Comparison of ENCODE assay signal across 27 cellular contexts in genomic region chr5:135054546-135054945, GRCh38. TPM values are rescaled to one million over a fixed set of nuclear protein-coding genes. Genes with fewer than 3 reads are reported as not detected.
"Had no signal": no experiment of that assay in that cellular context is flagged by ENCODE, and none has a peak within 500 bp of the region (broad histone marks: within the 10 kb centered on the region; RNA-seq: fewer than 3 reads in every experiment).

No MANE protein-coding gene starts in this region.

- H3K4me1 ChIP-seq: gastroesophageal sphincter, right lobe of liver, thyroid gland, upper lobe of right lung had no signal

- H3K27ac ChIP-seq: brain microvascular endothelial cell, gastroesophageal sphincter, right lobe of liver, skin epidermis, thyroid gland, upper lobe of right lung had no signal

- H3K36me3 Mint-ChIP-seq: activated naive CD4-positive, alpha-beta T cell treated with anti-CD3 and anti-CD28 coated beads, Interleukin-2, amount 10 ng/mL, durations not matched to agents 7 days and 5 days; natural killer cell treated with Interleukin-12 subunit alpha and Interleukin-12 subunit beta and Interleukin-15 and Interleukin-18, amount 100 ng/mL, for 72 hours; stimulated activated effector memory CD8-positive, alpha-beta T cell treated with anti-CD3 and anti-CD28 coated beads, Interleukin-12 subunit alpha, Interleukin-12 subunit beta, amount 100 ng/mL, for 72 hours had no signal

- H3K9me3 ChIP-seq: gastroesophageal sphincter, right lobe of liver, stomach, thyroid gland, upper lobe of right lung had no signal

- H3K4me3 Mint-ChIP-seq: activated CD4-positive, alpha-beta T cell treated with anti-CD3 and anti-CD28 coated beads for 36 hours; activated naive CD4-positive, alpha-beta T cell treated with anti-CD3 and anti-CD28 coated beads, Interleukin-2, amount 10 ng/mL, durations not matched to agents 7 days and 5 days; activated naive CD8-positive, alpha-beta T cell treated with anti-CD3 and anti-CD28 coated beads, Interleukin-2, amount 10 ng/mL, durations not matched to agents 7 days and 5 days; activated T-helper 1 cell treated with anti-CD3 and anti-CD28 coated beads, Interleukin-12 subunit alpha, Interleukin-12 subunit beta, Interleukin-2, Interleukin-4 antibody, amounts not matched to agents 30 ng/mL and 10 ng/mL and 1 ng/mL, durations not matched to agents 14 hours and 24 hours and 36 hours; natural killer cell treated with Interleukin-12 subunit alpha and Interleukin-12 subunit beta and Interleukin-15 and Interleukin-18, amount 100 ng/mL, for 72 hours; stimulated activated effector memory CD8-positive, alpha-beta T cell treated with anti-CD3 and anti-CD28 coated beads, Interleukin-12 subunit alpha, Interleukin-12 subunit beta, amount 100 ng/mL, for 72 hours; T-helper 2 cell treated with Interferon-gamma antibody and Interleukin-4, amounts not matched to agents 5 μg/mL and 100 μg/mL, for 36 hours had no signal

- H3K36me3 ChIP-seq: brain microvascular endothelial cell, gastroesophageal sphincter, right lobe of liver, stomach, thyroid gland, upper lobe of right lung had no signal

- H3K9me3 Mint-ChIP-seq: activated naive CD4-positive, alpha-beta T cell treated with anti-CD3 and anti-CD28 coated beads, Interleukin-2, amount 10 ng/mL, durations not matched to agents 7 days and 5 days; activated naive CD8-positive, alpha-beta T cell treated with anti-CD3 and anti-CD28 coated beads, Interleukin-2, amount 10 ng/mL, durations not matched to agents 7 days and 5 days; activated T-helper 1 cell treated with anti-CD3 and anti-CD28 coated beads, Interleukin-12 subunit alpha, Interleukin-12 subunit beta, Interleukin-2, Interleukin-4 antibody, amounts not matched to agents 30 ng/mL and 10 ng/mL and 1 ng/mL, durations not matched to agents 14 hours and 24 hours and 36 hours; natural killer cell treated with Interleukin-12 subunit alpha and Interleukin-12 subunit beta and Interleukin-15 and Interleukin-18, amount 100 ng/mL, for 72 hours; stimulated activated effector memory CD8-positive, alpha-beta T cell treated with anti-CD3 and anti-CD28 coated beads, Interleukin-12 subunit alpha, Interleukin-12 subunit beta, amount 100 ng/mL, for 72 hours; T-helper 2 cell treated with Interferon-gamma antibody and Interleukin-4, amounts not matched to agents 5 μg/mL and 100 μg/mL, for 36 hours had no signal

- DNase-seq: activated CD4-positive, alpha-beta T cell treated with anti-CD3 and anti-CD28 coated beads for 36 hours; activated CD4-positive, CD25-positive, alpha-beta regulatory T cell; activated CD8-positive, alpha-beta memory T cell treated with anti-CD3 and anti-CD28 coated beads, Interleukin-2, amount 50 U/mL, for 4 hours; activated gamma-delta T cell; activated naive CD4-positive, alpha-beta T cell treated with anti-CD3 and anti-CD28 coated beads, Interleukin-2, amount 10 ng/mL, durations not matched to agents 7 days and 5 days; activated naive CD8-positive, alpha-beta T cell treated with anti-CD3 and anti-CD28 coated beads, Interleukin-2, amount 10 ng/mL, durations not matched to agents 7 days and 5 days; activated T-cell treated with anti-CD3 and anti-CD28 coated beads, Interleukin-2, amount 50 U/mL, for 1 hour; amniotic stem cell; brain microvascular endothelial cell; cortex of kidney; hippocampal formation; mesenchymal stem cell; stimulated activated CD4-positive, alpha-beta T cell treated with anti-CD3 and anti-CD28 coated beads, Interleukin-12 subunit alpha, Interleukin-12 subunit beta, amount 100 ng/mL, for 4 hours; stimulated activated CD4-positive, alpha-beta T cell treated with anti-CD3 and anti-CD28 coated beads, Interleukin-4, amount 100 ng/mL, for 24 hours; stomach; T-helper 1 cell; thyroid gland; upper lobe of right lung had no signal

- H3K4me3 ChIP-seq: gastroesophageal sphincter, right lobe of liver, skin epidermis, stomach, thyroid gland, upper lobe of right lung had no signal

- H3K4me1 Mint-ChIP-seq: activated CD4-positive, alpha-beta T cell treated with anti-CD3 and anti-CD28 coated beads for 36 hours; stimulated activated effector memory CD8-positive, alpha-beta T cell treated with anti-CD3 and anti-CD28 coated beads, Interleukin-12 subunit alpha, Interleukin-12 subunit beta, amount 100 ng/mL, for 72 hours had no signal

- H3K27ac Mint-ChIP-seq: activated CD4-positive, alpha-beta T cell treated with anti-CD3 and anti-CD28 coated beads for 36 hours; activated naive CD4-positive, alpha-beta T cell treated with anti-CD3 and anti-CD28 coated beads, Interleukin-2, amount 10 ng/mL, durations not matched to agents 7 days and 5 days; activated naive CD8-positive, alpha-beta T cell treated with anti-CD3 and anti-CD28 coated beads, Interleukin-2, amount 10 ng/mL, durations not matched to agents 7 days and 5 days; activated T-helper 1 cell treated with anti-CD3 and anti-CD28 coated beads, Interleukin-12 subunit alpha, Interleukin-12 subunit beta, Interleukin-2, Interleukin-4 antibody, amounts not matched to agents 30 ng/mL and 10 ng/mL and 1 ng/mL, durations not matched to agents 14 hours and 24 hours and 36 hours; natural killer cell treated with Interleukin-12 subunit alpha and Interleukin-12 subunit beta and Interleukin-15 and Interleukin-18, amount 100 ng/mL, for 72 hours; stimulated activated effector memory CD8-positive, alpha-beta T cell treated with anti-CD3 and anti-CD28 coated beads, Interleukin-12 subunit alpha, Interleukin-12 subunit beta, amount 100 ng/mL, for 72 hours; T-helper 2 cell treated with Interferon-gamma antibody and Interleukin-4, amounts not matched to agents 5 μg/mL and 100 μg/mL, for 36 hours had no signal

- ATAC-seq: activated CD4-positive, alpha-beta T cell treated with anti-CD3 and anti-CD28 coated beads for 36 hours; gastroesophageal sphincter; natural killer cell treated with Interleukin-12 subunit alpha and Interleukin-12 subunit beta and Interleukin-15 and Interleukin-18, amount 100 ng/mL, for 72 hours; right lobe of liver; stimulated activated effector memory CD8-positive, alpha-beta T cell treated with anti-CD3 and anti-CD28 coated beads, Interleukin-12 subunit alpha, Interleukin-12 subunit beta, amount 100 ng/mL, for 72 hours; upper lobe of right lung had no signal

- H3K27me3 ChIP-seq: thyroid gland had no signal

RNA-seq across cellular contexts. Expression of gene PITX1, which starts 20.5 kb away (rescaled TPM):
- total RNA-seq: activated naive CD8-positive, alpha-beta T cell treated with anti-CD3 and anti-CD28 coated beads, Interleukin-2, amount 10 ng/mL, durations not matched to agents 7 days and 5 days; cerebellum; kidney; natural killer cell treated with Interleukin-12 subunit alpha and Interleukin-12 subunit beta and Interleukin-15 and Interleukin-18, amount 100 ng/mL, for 72 hours; right lobe of liver; upper lobe of right lung had no signal
